In genomic region chr2:126981476-126981875, GRCh38 we compare ENCODE assay signal across 18 cellular contexts.
"Had no signal": no experiment of that assay in that cellular context is flagged by ENCODE, and none has a peak within 500 bp of the region (broad histone marks: within the 10 kb centered on the region; RNA-seq: fewer than 3 reads in every experiment).

No MANE protein-coding gene starts in this region.

- H3K36me3 ChIP-seq: ascending aorta, gastrocnemius medialis, heart left ventricle, pancreas had no signal

- ATAC-seq: activated CD4-positive, CD25-positive, alpha-beta regulatory T cell treated with anti-CD3 and anti-CD28 coated beads, Interleukin-2, amount 50 U/mL, for 24 hours; activated T-helper 17 cell treated with anti-CD3 and anti-CD28 coated beads, Interleukin-2, amount 50 U/mL, for 72 hours; effector memory CD8-positive, alpha-beta T cell; gastrocnemius medialis; heart left ventricle; left colon; naive thymus-derived CD4-positive, alpha-beta T cell; pancreas; sciatic nerve; stimulated activated naive CD8-positive, alpha-beta T cell treated with anti-CD3 and anti-CD28 coated beads, Interleukin-15, amount 100 ng/mL, for 72 hours had no signal

- H3K4me1 ChIP-seq: ascending aorta, gastrocnemius medialis, heart left ventricle, pancreas had no signal

- H3K27ac ChIP-seq: ascending aorta, gastrocnemius medialis, heart left ventricle, pancreas had no signal

- H3K9me3 ChIP-seq: ascending aorta, gastrocnemius medialis, heart left ventricle, pancreas had no signal

- H3K4me3 ChIP-seq: ascending aorta, gastrocnemius medialis, heart left ventricle, lung, pancreas had no signal

- H3K27me3 ChIP-seq: ascending aorta, gastrocnemius medialis, heart left ventricle, pancreas had no signal

- DNase-seq: activated CD4-positive, alpha-beta T cell treated with anti-CD3 and anti-CD28 coated beads, Interleukin-2, amount 50 U/mL, for 4 hours; activated naive CD4-positive, alpha-beta T cell treated with Interleukin-2 at 50 U/mL for 16 hours; dermis blood vessel endothelial cell; effector memory CD8-positive, alpha-beta T cell; gastrocnemius medialis; heart left ventricle; left colon; naive thymus-derived CD4-positive, alpha-beta T cell; pancreas; stimulated activated CD4-positive, alpha-beta T cell treated with anti-CD3 and anti-CD28 coated beads, Interleukin-1b, Interleukin-23, amount 100 ng/mL, for 48 hours; stimulated activated naive CD8-positive, alpha-beta T cell treated with anti-CD3 and anti-CD28 coated beads, Interleukin-15, amount 100 ng/mL, for 72 hours; T-helper 9 cell had no signal

- FAIRE-seq: islet of Langerhans, pancreas had no signal
